In the genomic region with DNA sequence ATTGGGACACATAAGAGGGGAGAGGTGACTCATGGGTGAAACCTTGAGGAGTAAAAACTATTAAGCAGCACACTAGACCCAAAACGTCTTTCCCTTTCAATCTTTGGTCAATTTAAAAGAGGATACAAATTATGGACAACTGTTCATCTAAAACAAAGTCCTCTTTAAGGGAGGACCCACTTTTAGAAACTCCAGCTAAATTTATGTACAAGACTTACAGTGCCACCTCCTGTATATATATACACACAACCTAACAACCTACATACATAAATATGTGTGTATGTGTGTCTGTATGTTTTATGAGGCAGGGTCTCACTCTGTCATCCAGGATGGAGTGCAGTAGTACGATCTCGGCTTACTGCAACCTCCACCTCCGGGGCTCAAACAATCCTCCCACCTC, we compare ENCODE assay signal across 13 cellular contexts. TPM values are rescaled to one million over a fixed set of nuclear protein-coding genes. Genes with fewer than 3 reads are reported as not detected.
DNase-seq lines count a peak whose midpoint lies in the region; ATAC-seq and TF ChIP-seq lines count a peak whose summit lies in the region.
"Had no signal": no experiment of that assay in that cellular context is flagged by ENCODE, and none has a peak within 500 bp of the region (broad histone marks: within the 10 kb centered on the region; RNA-seq: fewer than 3 reads in every experiment).

No MANE protein-coding gene starts in this region.

- CTCF ChIA-PET in HCT116 (lab: Charles Lee), result interaction anchor here (1.0 to 1.3 kb wide), 2 partner anchors 111 to 241 kb away, joined by 3 read pairs; no protein-coding TSS in a partner anchor

- DNase-seq in DMS53 (lab: John Stamatoyannopoulos, UW) (peak; percentile 64), HCT116 (ENCODE audit: low read depth, low spot score) (no peak), SK-MEL-5 (ENCODE audit: low read depth, low spot score) (peak; percentile 47), fibroblast of gingiva (ENCODE audit: low read depth) (peak; percentile 6), NCI-H2029 (lab: John Stamatoyannopoulos, UW) (no peak), cerebellum (ENCODE audit: low spot score) (no peak), GM23248 (no peak)
- DNase-seq: activated CD8-positive, alpha-beta T cell treated with anti-CD3 and anti-CD28 coated beads for 36 hours; gastrocnemius medialis; NCI-H2107; NCI-H82; SHP77 treated with DMSO at 0.1 percent for 48 hours; stimulated activated CD4-positive, alpha-beta T cell treated with anti-CD3 and anti-CD28 coated beads, Interleukin-15, amount 100 ng/mL, for 24 hours had no signal

- H3K4me2 ChIP-seq in HCT116 (ENCODE audit: low read length) (no peak overlapping the region), GM23248 (ENCODE audit: unreplicated experiment) (no peak overlapping the region)

- BruUV-seq in HCT116 (replicated peaks; lab: Mats Ljungman, UMichigan), result no TSS peak

- TF ChIP-seq CTCF in HCT116 (IDR thresholded peaks at IDR 0.05 in 2 of 3, conservative IDR thresholded peaks at IDR 0.05 in 1 of 3; ENCODE audit: borderline replicate concordance in 1 of 3, insufficient read depth in 1 of 3, low read depth in 2 of 3, low read length in 2 of 3), result no peak

- H3K4me1 ChIP-seq in HCT116 (ENCODE audit: control insufficient read depth in 1 of 2, insufficient read depth in 2 of 2, low read length in 2 of 2) (peaks cover 0 to 2% of the 10 kb centered on the region in 2 experiments; a peak in 2 of 4 replicates), GM23248 (ENCODE audit: insufficient read depth) (no peaks in the 10 kb centered on the region)
- H3K4me1 ChIP-seq: gastrocnemius medialis had no signal

- H3K27me3 ChIP-seq in HCT116 (ENCODE audit: insufficient read depth, low read length) (no peaks in the 10 kb centered on the region), GM23248 (replicated peaks; ENCODE audit: insufficient read depth) (peaks cover 31% of the 10 kb centered on the region)
- H3K27me3 ChIP-seq: gastrocnemius medialis had no signal

- H3K27ac ChIP-seq in HCT116 (ENCODE audit: low read depth, low read length) (no peak overlapping the region), GM23248 (no peak overlapping the region)
- H3K27ac ChIP-seq: gastrocnemius medialis had no signal

- POLR2A ChIA-PET in HCT116 (lab: Charles Lee), result no interaction called here

- H3K9me3 ChIP-seq in HCT116 (ENCODE audit: control insufficient read depth in 1 of 2, insufficient read depth in 1 of 2, low read depth in 1 of 2, low read length in 2 of 2) (no peaks in the 10 kb centered on the region), GM23248 (ENCODE audit: low read depth) (no peaks in the 10 kb centered on the region)
- H3K9me3 ChIP-seq: gastrocnemius medialis had no signal

- peak; percentile 35; the same call in 1 of the 2 replicates for TF ChIP-seq RAD21 in HCT116 (IDR thresholded peaks at IDR 0.05; ENCODE audit: low read depth)

- intact Hi-C loops in HCT116 (cut with micrococcal nuclease), result no loop called here

- no peaks in the 10 kb centered on the region for H3F3A ChIP-seq in GM23248 (ENCODE audit: insufficient read depth)

- H3K79me2 ChIP-seq in HCT116 (ENCODE audit: insufficient read depth, low read length) (no peaks in the 10 kb centered on the region), GM23248 (ENCODE audit: insufficient read depth) (no peaks in the 10 kb centered on the region)

- H3K36me3 ChIP-seq in HCT116 (ENCODE audit: control insufficient read depth in 1 of 2, insufficient read depth in 2 of 2, low read length in 2 of 2) (no peaks in the 10 kb centered on the region), GM23248 (ENCODE audit: low read depth) (no peaks in the 10 kb centered on the region)
- H3K36me3 ChIP-seq: gastrocnemius medialis had no signal

- H2AFZ ChIP-seq in HCT116 (ENCODE audit: low read depth, low read length, poor library complexity, severe bottlenecking) (no peak overlapping the region), GM23248 (no peak overlapping the region)

- H3K9me2 ChIP-seq in HCT116 (ENCODE audit: insufficient read depth) (no peaks in the 10 kb centered on the region), GM23248 (ENCODE audit: insufficient read depth) (no peaks in the 10 kb centered on the region)

- no peak overlapping the region for H3K9ac ChIP-seq in HCT116 (ENCODE audit: low read length)
- no peak overlapping the region for H3K9ac ChIP-seq in GM23248

- H3K4me3 ChIP-seq in HCT116 (replicated peaks in 1 of 2; ENCODE audit: low read depth in 1 of 2, low read length in 2 of 2) (no peak overlapping the region), GM23248 (no peak overlapping the region)
- H3K4me3 ChIP-seq: gastrocnemius medialis had no signal

- in situ Hi-C loops in SK-MEL-5 (cut with HindIII; ENCODE audit: low pct_unique_long_range_greater_than_20kb, low sequenced_read_pairs) (no loop called here), GM23248 (cut with MboI) (no loop called here)

- RAD21 ChIA-PET in HCT116 (lab: Charles Lee; ENCODE audit: low non-redundant PET in 1 of 2, low total read pairs in 2 of 2, uncharacterized antibody in 2 of 2, unreplicated experiment in 2 of 2), result no interaction called here

- H4K20me1 ChIP-seq in HCT116 (ENCODE audit: insufficient read depth) (no peaks in the 10 kb centered on the region), GM23248 (ENCODE audit: insufficient read depth) (no peaks in the 10 kb centered on the region)

- no peak for TF ChIP-seq POLR2A in HCT116 (IDR thresholded peaks at IDR 0.05; ENCODE audit: borderline replicate concordance, extremely low read depth, insufficient read depth, insufficient read length)

- ATAC-seq in HCT116, result no peak
- ATAC-seq: activated CD8-positive, alpha-beta T cell treated with anti-CD3 and anti-CD28 coated beads for 36 hours; gastrocnemius medialis had no signal

- WGBS in GM23248 (ENCODE audit: low coverage in 1 of 2, low lambda C conversion rate in 2 of 2, missing lambda C conversion rate in 2 of 2), 2 experiments, result 69 to 74% methylated on average over 4 of the region's 4 CpGs

TF ChIP-seq in HCT116, 20 proteins besides CTCF, POLR2A, EP300 and RAD21:
- TF ChIP-seq, protein P1, sequence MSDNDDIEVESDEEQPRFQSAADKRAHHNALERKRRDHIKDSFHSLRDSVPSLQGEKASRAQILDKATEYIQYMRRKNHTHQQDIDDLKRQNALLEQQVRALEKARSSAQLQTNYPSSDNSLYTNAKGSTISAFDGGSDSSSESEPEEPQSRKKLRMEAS (IDR thresholded peaks at IDR 0.05), result no peak
- TF ChIP-seq CEBPB (IDR thresholded peaks at IDR 0.05; ENCODE audit: low read depth) (no peak), EZH2 (IDR thresholded peaks at IDR 0.05) (no peak), SRF (IDR thresholded peaks at IDR 0.05; ENCODE audit: low read depth) (no peak), TCF7L2 (IDR thresholded peaks at IDR 0.05; ENCODE audit: borderline replicate concordance, extremely low read depth, insufficient read depth, insufficient read length) (no peak), SIN3A (IDR thresholded peaks at IDR 0.05; ENCODE audit: low read depth) (no peak), ELF1 (IDR thresholded peaks at IDR 0.05; ENCODE audit: borderline replicate concordance, low read depth) (no peak), ZFX (IDR thresholded peaks at IDR 0.05) (no peak), SP1 (IDR thresholded peaks at IDR 0.05; ENCODE audit: low read depth) (no peak), YY1 (IDR thresholded peaks at IDR 0.05; ENCODE audit: extremely low read depth, insufficient replicate concordance, low read depth, low read length) (no peak), CBX3 (IDR thresholded peaks at IDR 0.05; ENCODE audit: low read depth) (no peak)
- TF ChIP-seq, protein P2, sequence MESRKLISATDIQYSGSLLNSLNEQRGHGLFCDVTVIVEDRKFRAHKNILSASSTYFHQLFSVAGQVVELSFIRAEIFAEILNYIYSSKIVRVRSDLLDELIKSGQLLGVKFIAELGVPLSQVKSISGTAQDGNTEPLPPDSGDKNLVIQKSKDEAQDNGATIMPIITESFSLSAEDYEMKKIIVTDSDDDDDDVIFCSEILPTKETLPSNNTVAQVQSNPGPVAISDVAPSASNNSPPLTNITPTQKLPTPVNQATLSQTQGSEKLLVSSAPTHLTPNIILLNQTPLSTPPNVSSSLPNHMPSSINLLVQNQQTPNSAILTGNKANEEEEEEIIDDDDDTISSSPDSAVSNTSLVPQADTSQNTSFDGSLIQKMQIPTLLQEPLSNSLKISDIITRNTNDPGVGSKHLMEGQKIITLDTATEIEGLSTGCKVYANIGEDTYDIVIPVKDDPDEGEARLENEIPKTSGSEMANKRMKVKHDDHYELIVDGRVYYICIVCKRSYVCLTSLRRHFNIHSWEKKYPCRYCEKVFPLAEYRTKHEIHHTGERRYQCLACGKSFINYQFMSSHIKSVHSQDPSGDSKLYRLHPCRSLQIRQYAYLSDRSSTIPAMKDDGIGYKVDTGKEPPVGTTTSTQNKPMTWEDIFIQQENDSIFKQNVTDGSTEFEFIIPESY (IDR thresholded peaks at IDR 0.05; ENCODE audit: extremely low read depth, insufficient replicate concordance, low read length), result no peak

RNA-seq across cellular contexts. Expression of a gene that starts 18.1 kb away (rescaled TPM):
- total RNA-seq in HCT116 (2021; ENCODE audit: unreplicated experiment) (23.7 TPM), cerebellum (6.3 TPM)
- 9.2 and 10.0 TPM in 2 replicates for polyA plus RNA-seq in HCT116 (2012)
- 40.6 and 40.8 TPM in 2 replicates for total RNA-seq in SK-MEL-5 (2014; rRNA removed; shearing (Covaris generic))
- 37.7 and 47.2 TPM in 2 replicates for polyA plus RNA-seq in SK-MEL-5 (2015; cell fraction: cytosol; rRNA removed)
- polyA plus RNA-seq in SK-MEL-5 (2015; cell fraction: nucleus; rRNA removed), result 15.0 and 16.6 TPM in 2 replicates
- 30.5 and 36.4 TPM in 2 replicates for total RNA-seq in GM23248 (2014; rRNA removed; shearing (Covaris generic))
- polyA plus RNA-seq in GM23248 (2016; fragmentation: Nextera tagmentation; extraction: Ambion mirVana), result 28.8 and 29.9 TPM in 2 replicates

Comparison
In these comparisons a context has a peak if more than half of its experiments do, and no peak if none do; other contexts are left out.
1. DNase-seq: peak in DMS53 (single experiment), SK-MEL-5 (single experiment) and fibroblast of gingiva (single experiment); none in HCT116 (single experiment), NCI-H2029 (single experiment), cerebellum (single experiment) and GM23248 (single experiment).